Comparison of ENCODE assay signal across 13 cellular contexts in the genomic region with DNA sequence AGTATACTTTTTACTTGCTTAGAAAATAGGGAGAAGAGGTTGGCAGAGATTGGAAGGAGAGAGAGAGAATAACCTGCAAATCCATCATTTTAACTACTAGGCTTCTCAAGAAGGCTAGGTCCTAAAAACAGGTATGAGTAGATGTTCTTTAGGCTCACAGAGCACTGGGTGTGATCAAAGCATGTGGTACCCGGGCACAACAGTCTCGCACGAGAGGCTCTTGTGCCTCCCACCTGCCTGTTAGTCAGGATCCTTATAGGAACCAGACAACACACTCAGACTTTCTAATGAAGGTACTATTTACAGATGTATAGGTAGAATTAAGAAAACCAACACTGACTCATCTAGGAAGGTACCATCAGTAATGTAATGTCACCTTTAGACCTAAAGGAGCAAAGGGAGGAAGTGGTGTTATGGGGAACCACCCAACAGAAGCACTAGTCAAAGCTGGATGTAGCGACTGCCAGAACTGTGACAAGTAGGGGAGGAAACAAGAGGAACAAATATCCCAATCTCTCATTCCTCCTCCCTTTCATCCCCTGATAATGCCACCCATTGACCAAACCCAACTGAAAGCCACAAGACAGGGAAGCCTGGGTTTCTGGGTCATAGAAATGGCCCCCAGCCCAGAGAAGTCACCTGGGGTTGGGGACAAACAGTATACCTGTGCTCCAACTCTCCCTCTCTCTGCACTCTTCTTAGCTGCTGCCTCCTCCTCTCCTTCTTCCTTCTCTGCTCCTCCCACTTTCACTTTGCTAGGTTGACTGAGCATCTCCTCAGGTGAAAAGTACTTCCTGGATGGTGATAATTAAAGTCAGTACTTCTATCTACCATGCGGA. TPM values are rescaled to one million over a fixed set of nuclear protein-coding genes. Genes with fewer than 3 reads are reported as not detected.
DNase-seq lines count a peak whose midpoint lies in the region; ATAC-seq and TF ChIP-seq lines count a peak whose summit lies in the region.
"Had no signal": no experiment of that assay in that cellular context is flagged by ENCODE, and none has a peak within 500 bp of the region (broad histone marks: within the 10 kb centered on the region; RNA-seq: fewer than 3 reads in every experiment).

No MANE protein-coding gene starts in this region.

- WGBS in esophagus muscularis mucosa = 78% methylated on average over 5 of the region's 5 CpGs

- no peak overlapping the region for H3K27ac ChIP-seq in esophagus muscularis mucosa (replicated peaks in 1 of 4)
- no peak overlapping the region for H3K27ac ChIP-seq in uterus
- H3K27ac ChIP-seq: brain microvascular endothelial cell, epithelial cell of prostate, ovary had no signal

- TF ChIP-seq CTCF in esophagus muscularis mucosa (IDR thresholded peaks at IDR 0.05) (no peak), uterus (IDR thresholded peaks at IDR 0.05) (no peak)

- H3K36me3 Mint-ChIP-seq in activated CD4-positive, alpha-beta T cell treated with anti-CD3 and anti-CD28 coated beads, Interleukin-2, amount 10 ng/mL, durations not matched to agents 7 days and 5 days (ENCODE audit: low read depth) = no peaks in the 10 kb centered on the region

- H3K27me3 ChIP-seq in esophagus muscularis mucosa (no peaks in the 10 kb centered on the region), uterus (no peaks in the 10 kb centered on the region)
- H3K27me3 ChIP-seq: brain microvascular endothelial cell, ovary had no signal

- POLR2A ChIA-PET in activated CD4-positive, alpha-beta T cell treated with anti-CD3 and anti-CD28 coated beads, Interleukin-2, amount 10 ng/mL, durations not matched to agents 7 days and 5 days (lab: Charles Lee) = no interaction called here

- no peaks in the 10 kb centered on the region for H3K27me3 Mint-ChIP-seq in activated CD4-positive, alpha-beta T cell treated with anti-CD3 and anti-CD28 coated beads, Interleukin-2, amount 10 ng/mL, durations not matched to agents 7 days and 5 days

- ATAC-seq in GM19023 (IDR thresholded peaks at IDR 0.05; ENCODE audit: unreplicated experiment) (peak; percentile 74), HG02870 (IDR thresholded peaks at IDR 0.05; ENCODE audit: unreplicated experiment) (peak; percentile 80)

- no peaks in the 10 kb centered on the region for H3K9me3 ChIP-seq in esophagus muscularis mucosa
- H3K9me3 ChIP-seq in uterus = no peaks in the 10 kb centered on the region
- H3K9me3 ChIP-seq: ovary had no signal

- in situ Hi-C loops in ACHN (cut with HindIII; ENCODE audit: low pct_ligation_motif_present, low pct_unique_long_range_greater_than_20kb, low sequenced_read_pairs) = no loop called here

- CTCF ChIA-PET in activated CD4-positive, alpha-beta T cell treated with anti-CD3 and anti-CD28 coated beads, Interleukin-2, amount 10 ng/mL, durations not matched to agents 7 days and 5 days (lab: Charles Lee) = interaction anchor here (1.2 kb wide), 1 partner anchor 17 kb away, joined by 3 read pairs; no protein-coding TSS in a partner anchor

- TF ChIP-seq EP300 in esophagus muscularis mucosa (IDR thresholded peaks at IDR 0.05) = no peak

- H3K36me3 ChIP-seq in esophagus muscularis mucosa = no peaks in the 10 kb centered on the region
- H3K36me3 ChIP-seq in uterus = no peaks in the 10 kb centered on the region
- H3K36me3 ChIP-seq: brain microvascular endothelial cell, ovary had no signal

- DNase-seq in activated CD4-positive, alpha-beta T cell treated with anti-CD3 and anti-CD28 coated beads, Interleukin-2, amount 10 ng/mL, durations not matched to agents 7 days and 5 days = peak; percentile 29
- peak; percentile 47 for DNase-seq in stimulated activated CD4-positive, alpha-beta T cell treated with anti-CD3 and anti-CD28 coated beads, Interleukin-1b, Interleukin-23, amount 100 ng/mL, for 48 hours
- DNase-seq in esophagus muscularis mucosa (ENCODE audit: extremely low spot score) (no peak), ACHN (no peak), uterus (no peak)
- DNase-seq: brain microvascular endothelial cell, NCI-H1930, ovary had no signal

- no peaks in the 10 kb centered on the region for H3K4me1 ChIP-seq in esophagus muscularis mucosa
- no peaks in the 10 kb centered on the region for H3K4me1 ChIP-seq in uterus

- no peak overlapping the region for H3K4me3 Mint-ChIP-seq in activated CD4-positive, alpha-beta T cell treated with anti-CD3 and anti-CD28 coated beads, Interleukin-2, amount 10 ng/mL, durations not matched to agents 7 days and 5 days
- H3K4me3 Mint-ChIP-seq: stimulated activated naive CD8-positive, alpha-beta T cell treated with anti-CD3 and anti-CD28 coated beads, Interleukin-15, Interleukin-2, amounts not matched to agents 100 ng/mL and 50 ng/mL, for 24 hours had no signal

- H3K9me3 Mint-ChIP-seq in activated CD4-positive, alpha-beta T cell treated with anti-CD3 and anti-CD28 coated beads, Interleukin-2, amount 10 ng/mL, durations not matched to agents 7 days and 5 days = peaks cover 10% of the 10 kb centered on the region

- intact Hi-C loops in esophagus muscularis mucosa (cut with DNase I) (no loop called here), uterus (cut with DNase I; ENCODE audit: low total_unique reads) (no loop called here)

- H3K27ac Mint-ChIP-seq in activated CD4-positive, alpha-beta T cell treated with anti-CD3 and anti-CD28 coated beads, Interleukin-2, amount 10 ng/mL, durations not matched to agents 7 days and 5 days = no peak overlapping the region
- H3K27ac Mint-ChIP-seq: stimulated activated naive CD8-positive, alpha-beta T cell treated with anti-CD3 and anti-CD28 coated beads, Interleukin-15, Interleukin-2, amounts not matched to agents 100 ng/mL and 50 ng/mL, for 24 hours had no signal

- no peak for TF ChIP-seq POLR2A in esophagus muscularis mucosa (IDR thresholded peaks at IDR 0.05; ENCODE audit: low read depth)
- no peak for TF ChIP-seq POLR2A in uterus (IDR thresholded peaks at IDR 0.05)

- H3K4me1 Mint-ChIP-seq in activated CD4-positive, alpha-beta T cell treated with anti-CD3 and anti-CD28 coated beads, Interleukin-2, amount 10 ng/mL, durations not matched to agents 7 days and 5 days = peaks cover 23% of the 10 kb centered on the region

- H3K4me3 ChIP-seq in esophagus muscularis mucosa = no peak overlapping the region
- no peak overlapping the region for H3K4me3 ChIP-seq in uterus
- H3K4me3 ChIP-seq: lung, ovary had no signal

RNA-seq across cellular contexts. Expression of gene MARCHF4, which starts 16.0 kb away (rescaled TPM):
- total RNA-seq in activated CD4-positive, alpha-beta T cell treated with anti-CD3 and anti-CD28 coated beads, Interleukin-2, amount 10 ng/mL, durations not matched to agents 7 days and 5 days = not detected
- total RNA-seq in esophagus muscularis mucosa = not detected
- total RNA-seq in uterus = under 1 TPM in 1 of 4 donors, not detected in 3; 0.07 TPM

RNA-seq across cellular contexts. Expression of gene SMARCAL1, which starts 24.0 kb away (rescaled TPM):
- total RNA-seq in activated CD4-positive, alpha-beta T cell treated with anti-CD3 and anti-CD28 coated beads, Interleukin-2, amount 10 ng/mL, durations not matched to agents 7 days and 5 days = 10 to 100 TPM; 27.5 to 28.7 TPM
- total RNA-seq in esophagus muscularis mucosa (10 to 100 TPM in 3 of 4 donors, 1 to 10 TPM in 1; 6.3 to 15.8 (median 11.6) TPM), uterus (10 to 100 TPM in 3 of 4 donors, 1 to 10 TPM in 1; 8.5 to 25.1 (median 15.5) TPM)

Comparison
In these comparisons a context has a peak if more than half of its experiments do, and no peak if none do; other contexts are left out.
1. DNase-seq: peak in activated CD4-positive, alpha-beta T cell treated with anti-CD3 and anti-CD28 coated beads, Interleukin-2, amount 10 ng/mL, durations not matched to agents 7 days and 5 days (single experiment) and stimulated activated CD4-positive, alpha-beta T cell treated with anti-CD3 and anti-CD28 coated beads, Interleukin-1b, Interleukin-23, amount 100 ng/mL, for 48 hours (single experiment); none in esophagus muscularis mucosa (single experiment), ACHN (single experiment) and uterus (0 of 2).